ENCODE assay signal across 25 cellular contexts in genomic region chr3:138588445-138588844, GRCh38.
"Had no signal": no experiment of that assay in that cellular context is flagged by ENCODE, and none has a peak within 500 bp of the region (broad histone marks: within the 10 kb centered on the region; RNA-seq: fewer than 3 reads in every experiment).

No MANE protein-coding gene starts in this region.

- H3K27me3 ChIP-seq: dorsolateral prefrontal cortex, foreskin keratinocyte, gastroesophageal sphincter, right atrium auricular region, sigmoid colon, tibial nerve, vagina had no signal

- H3K4me3 Mint-ChIP-seq: naive thymus-derived CD8-positive, alpha-beta T cell; nephron progenitor cell; stimulated activated memory B cell treated with anti-CD40 and anti-IgM and Interleukin-4, amounts not matched to agents 10 μg/mL and 1 μg/mL and 100 μg/mL, for 72 hours; stimulated activated naive CD8-positive, alpha-beta T cell treated with anti-CD3 and anti-CD28 coated beads, Interleukin-15, Interleukin-2, amounts not matched to agents 100 ng/mL and 50 ng/mL, for 24 hours had no signal

- H3K9me3 Mint-ChIP-seq: naive thymus-derived CD8-positive, alpha-beta T cell had no signal

- DNase-seq: cerebellar nuclear complex; dorsolateral prefrontal cortex; effector CD4-positive, alpha-beta T cell; foreskin keratinocyte; heart right ventricle; hippocampal formation; kidney glomerular epithelial cell; left colon; left ventricle myocardium superior; mesendoderm; naive thymus-derived CD8-positive, alpha-beta T cell; nephron progenitor cell; nucleus accumbens; sigmoid colon; stimulated activated CD4-positive, alpha-beta T cell treated with anti-CD3 and anti-CD28 coated beads, Interleukin-2, amount 100 ng/mL, for 24 hours; stimulated activated CD4-positive, alpha-beta T cell treated with anti-CD3 and anti-CD28 coated beads, Interleukin-4, amount 100 ng/mL, for 24 hours had no signal

- H3K27ac ChIP-seq: dorsolateral prefrontal cortex, foreskin keratinocyte, gastroesophageal sphincter, heart right ventricle, prostate gland, right atrium auricular region, sigmoid colon, thoracic aorta, tibial nerve, vagina had no signal

- H3K4me1 ChIP-seq: foreskin keratinocyte, prostate gland had no signal

- H3K27me3 Mint-ChIP-seq: naive thymus-derived CD8-positive, alpha-beta T cell; stimulated activated memory B cell treated with anti-CD40 and anti-IgM and Interleukin-4, amounts not matched to agents 10 μg/mL and 1 μg/mL and 100 μg/mL, for 72 hours; stimulated activated naive CD8-positive, alpha-beta T cell treated with anti-CD3 and anti-CD28 coated beads, Interleukin-15, Interleukin-2, amounts not matched to agents 100 ng/mL and 50 ng/mL, for 24 hours had no signal

- H3K36me3 ChIP-seq: prostate gland, right atrium auricular region, sigmoid colon, thoracic aorta, vagina had no signal

- H3K9me3 ChIP-seq: gastroesophageal sphincter, prostate gland, right atrium auricular region, sigmoid colon, thoracic aorta, tibial nerve, vagina had no signal

- H3K27ac Mint-ChIP-seq: naive thymus-derived CD8-positive, alpha-beta T cell; nephron progenitor cell; stimulated activated memory B cell treated with anti-CD40 and anti-IgM and Interleukin-4, amounts not matched to agents 10 μg/mL and 1 μg/mL and 100 μg/mL, for 72 hours; stimulated activated naive CD8-positive, alpha-beta T cell treated with anti-CD3 and anti-CD28 coated beads, Interleukin-15, Interleukin-2, amounts not matched to agents 100 ng/mL and 50 ng/mL, for 24 hours had no signal

- ATAC-seq: esophagus mucosa; foreskin keratinocyte; gastroesophageal sphincter; heart right ventricle; left colon; left ventricle myocardium superior; naive thymus-derived CD8-positive, alpha-beta T cell; stimulated activated memory B cell treated with anti-CD40 and anti-IgM and Interleukin-4, amounts not matched to agents 10 μg/mL and 1 μg/mL and 100 μg/mL, for 72 hours had no signal

- H3K4me3 ChIP-seq: dorsolateral prefrontal cortex, gastroesophageal sphincter, heart right ventricle, prostate gland, right atrium auricular region, sigmoid colon, thoracic aorta, tibial nerve, vagina had no signal
